Comparison of ENCODE assay signal across 22 cellular contexts in genomic region chr2:214781226-214781625, GRCh38. TPM values are rescaled to one million over a fixed set of nuclear protein-coding genes. Genes with fewer than 3 reads are reported as not detected.
DNase-seq lines count a peak whose midpoint lies in the region; ATAC-seq, FAIRE-seq and TF ChIP-seq lines count a peak whose summit lies in the region.
"Had no signal": no experiment of that assay in that cellular context is flagged by ENCODE, and none has a peak within 500 bp of the region (broad histone marks: within the 10 kb centered on the region; RNA-seq: fewer than 3 reads in every experiment).

No MANE protein-coding gene starts in this region.

- TF ChIP-seq EP300 in HepG2 (IDR thresholded peaks at IDR 0.05; ENCODE audit: low read depth in 2 of 2, low read length in 2 of 2) = no peak
- TF ChIP-seq EP300 in HepG2 (CRISPR knock-in tag; IDR thresholded peaks at IDR 0.05; ENCODE audit: borderline replicate concordance) = no peak

- no peak overlapping the region for H3K27ac Mint-ChIP-seq in stimulated activated naive CD8-positive, alpha-beta T cell treated with anti-CD3 and anti-CD28 coated beads, Interleukin-15, amount 100 ng/mL, for 72 hours
- H3K27ac Mint-ChIP-seq: CD4-positive, alpha-beta memory T cell had no signal

- peaks cover 10 to 37% of the 10 kb centered on the region in 2 experiments for H3K36me3 ChIP-seq in HepG2 (replicated peaks in 1 of 2; ENCODE audit: control insufficient read depth in 1 of 2, insufficient read depth in 2 of 2, low read length in 2 of 2)
- H3K36me3 ChIP-seq in right lobe of liver = no peaks in the 10 kb centered on the region
- H3K36me3 ChIP-seq in upper lobe of right lung = peaks cover 18% of the 10 kb centered on the region

- TF ChIP-seq POLR2A in HepG2 (IDR thresholded peaks at IDR 0.05; ENCODE audit: insufficient read depth in 1 of 2, low read depth in 2 of 2, low read length in 2 of 2) = no peak
- TF ChIP-seq POLR2A in right lobe of liver (IDR thresholded peaks at IDR 0.05) = no peak

- no peaks in the 10 kb centered on the region for H3K4me1 Mint-ChIP-seq in stimulated activated naive CD8-positive, alpha-beta T cell treated with anti-CD3 and anti-CD28 coated beads, Interleukin-15, amount 100 ng/mL, for 72 hours

- no peaks in the 10 kb centered on the region for H3K4me1 ChIP-seq in HepG2 (ENCODE audit: insufficient read depth, low read length)
- H3K4me1 ChIP-seq in right lobe of liver = no peaks in the 10 kb centered on the region
- no peaks in the 10 kb centered on the region for H3K4me1 ChIP-seq in upper lobe of right lung
- H3K4me1 ChIP-seq: BE2C, HAP-1 had no signal

- no peak overlapping the region for H3K27ac ChIP-seq in HepG2 (ENCODE audit: extremely low read length, insufficient read depth, low read length)
- H3K27ac ChIP-seq in right lobe of liver = no peak overlapping the region
- H3K27ac ChIP-seq in upper lobe of right lung = no peak overlapping the region
- H3K27ac ChIP-seq: 22Rv1 had no signal

- TF ChIP-seq RAD21 in HepG2 (CRISPR knock-in tag; IDR thresholded peaks at IDR 0.05) = no peak

- ATAC-seq in HepG2 (no peak), right lobe of liver (no peak), upper lobe of right lung (no peak)
- ATAC-seq in stimulated activated naive CD8-positive, alpha-beta T cell treated with anti-CD3 and anti-CD28 coated beads, Interleukin-15, amount 100 ng/mL, for 72 hours = no peak

- H2AFZ ChIP-seq in HepG2 (ENCODE audit: low read length) = no peak overlapping the region

- FAIRE-seq in HepG2 (lab: Jason Lieb, UNC) (peak; percentile 21), endometrium (lab: Jason Lieb, UNC) (peak; percentile 64)
- FAIRE-seq: A204.1, GM18507, H54 had no signal

- no peak for TF ChIP-seq CTCF in HepG2 (CRISPR knock-in tag; IDR thresholded peaks at IDR 0.05)
- TF ChIP-seq CTCF in right lobe of liver (IDR thresholded peaks at IDR 0.05) = no peak
- no peak for TF ChIP-seq CTCF in upper lobe of right lung (IDR thresholded peaks at IDR 0.05)

- H3K9me3 Mint-ChIP-seq in stimulated activated naive CD8-positive, alpha-beta T cell treated with anti-CD3 and anti-CD28 coated beads, Interleukin-15, amount 100 ng/mL, for 72 hours = peaks cover 4 to 7% of the 10 kb centered on the region in 2 donors

- DNase-seq in HepG2 (ENCODE audit: low spot score) (no peak), right lobe of liver (no peak), GM04504 (ENCODE audit: low read depth) (peak; percentile 25), HT-29 (ENCODE audit: low spot score) (no peak), upper lobe of right lung (no peak)
- no peak for DNase-seq in stimulated activated naive CD8-positive, alpha-beta T cell treated with anti-CD3 and anti-CD28 coated beads, Interleukin-15, amount 100 ng/mL, for 72 hours
- DNase-seq: AML-193; BE2C; C1 segment of cervical spinal cord; CD4-positive, alpha-beta memory T cell; COR-L47; DMS153; DND-41; EL; GDM1; GOT3 had no signal

- 94% methylated on average over 2 of the region's 2 CpGs for WGBS in HepG2 (ENCODE audit: low lambda C conversion rate)
- 88% methylated on average over 2 of the region's 2 CpGs for WGBS in right lobe of liver (ENCODE audit: insufficient coverage, low coverage, low lambda C conversion rate, missing lambda C conversion rate)

- in situ Hi-C loops in HepG2 (cut with HindIII; ENCODE audit: extremely low pct_ligation_motif_present, low pct_unique_long_range_greater_than_20kb) = no loop called here

- POLR2A ChIA-PET in HepG2 (lab: Yijun Ruan, JAX) = no interaction called here

- H3K4me3 ChIP-seq in HepG2 (replicated peaks in 1 of 3; ENCODE audit: insufficient read depth in 1 of 3, low read depth in 2 of 3, low read length in 3 of 3) = no peak overlapping the region
- H3K4me3 ChIP-seq in right lobe of liver = no peak overlapping the region
- no peak overlapping the region for H3K4me3 ChIP-seq in upper lobe of right lung
- H3K4me3 ChIP-seq: HAP-1 had no signal

- H3K79me2 ChIP-seq in HepG2 (ENCODE audit: insufficient read depth, low read length) = no peaks in the 10 kb centered on the region

- no peaks in the 10 kb centered on the region for H4K20me1 ChIP-seq in HepG2 (ENCODE audit: insufficient read depth, low read length)

- H3K4me2 ChIP-seq in HepG2 (ENCODE audit: low read depth, low read length) = no peak overlapping the region

- H3K4me3 Mint-ChIP-seq in stimulated activated naive CD8-positive, alpha-beta T cell treated with anti-CD3 and anti-CD28 coated beads, Interleukin-15, amount 100 ng/mL, for 72 hours = no peak overlapping the region
- H3K4me3 Mint-ChIP-seq: CD4-positive, alpha-beta memory T cell had no signal

- H3K27me3 Mint-ChIP-seq in stimulated activated naive CD8-positive, alpha-beta T cell treated with anti-CD3 and anti-CD28 coated beads, Interleukin-15, amount 100 ng/mL, for 72 hours = no peaks in the 10 kb centered on the region
- H3K27me3 Mint-ChIP-seq: CD4-positive, alpha-beta memory T cell had no signal

- BruUV-seq in HepG2 (replicated peaks; lab: Mats Ljungman, UMichigan) = no TSS peak

- H3K9me3 ChIP-seq in HepG2 (ENCODE audit: low read length) (no peaks in the 10 kb centered on the region), right lobe of liver (no peaks in the 10 kb centered on the region), upper lobe of right lung (no peaks in the 10 kb centered on the region)
- H3K9me3 ChIP-seq: HAP-1 had no signal

- no peaks in the 10 kb centered on the region for H3K27me3 ChIP-seq in HepG2 (ENCODE audit: control insufficient read depth in 1 of 2, insufficient read depth in 2 of 2, low read length in 2 of 2)
- H3K27me3 ChIP-seq in right lobe of liver = no peaks in the 10 kb centered on the region
- no peaks in the 10 kb centered on the region for H3K27me3 ChIP-seq in upper lobe of right lung
- H3K27me3 ChIP-seq: BE2C had no signal

- intact Hi-C loops in HepG2 (cut with micrococcal nuclease; ENCODE audit: unreplicated experiment) (no loop called here), right lobe of liver (cut with DNase I) (no loop called here), upper lobe of right lung (cut with DNase I) (no loop called here)

- no peak overlapping the region for H3K9ac ChIP-seq in HepG2 (ENCODE audit: insufficient read depth, low read depth, low read length)

- CTCF ChIA-PET in HepG2 (lab: Yijun Ruan, JAX; ENCODE audit: low intra/inter-chr PET ratio, low total read pairs) = no interaction called here

TF ChIP-seq in HepG2, 621 proteins besides CTCF, POLR2A, EP300 and RAD21:
- TF ChIP-seq XRCC5 (optimal IDR thresholded peaks at IDR 0.05; ENCODE audit: low read length) = no peak
- no peak for TF ChIP-seq ARID4A (CRISPR knock-in tag; IDR thresholded peaks at IDR 0.05; ENCODE audit: borderline replicate concordance)

RNA-seq across cellular contexts. Expression of gene BARD1, which starts 28.3 kb away (rescaled TPM):
- total RNA-seq in HepG2 (2016; rRNA removed; fragmentation: Illumina TruSeq; extraction: Trizol) (30.4 TPM in 2 replicates), right lobe of liver (1 to 10 TPM; 1.8 to 6.1 (median 2.2) TPM), upper lobe of right lung (11.3 TPM)
- total RNA-seq in HepG2 (2016; cell fraction: cytosol; rRNA removed; fragmentation: Illumina TruSeq; extraction: Trizol; ENCODE audit: low read depth) = 92.7 and 105 TPM in 2 replicates
- total RNA-seq in HepG2 (2016; cell fraction: insoluble cytoplasmic fraction; rRNA removed; fragmentation: Illumina TruSeq; extraction: Trizol) = 26.5 and 31.9 TPM in 2 replicates
- 62.7 and 75.1 TPM in 2 replicates for total RNA-seq in HepG2 (2016; cell fraction: membrane; rRNA removed; fragmentation: Illumina TruSeq; extraction: Trizol)
- total RNA-seq in HepG2 (2016; cell fraction: nucleus; rRNA removed; fragmentation: Illumina TruSeq; extraction: Trizol) = 33.2 and 33.6 TPM in 2 replicates
- polyA plus RNA-seq in HepG2 (2011; rRNA removed) = 4.5 and 5.3 TPM in 2 replicates
- 2.3 and 3.0 TPM in 2 replicates for polyA plus RNA-seq in HepG2 (2011; cell fraction: cytosol; rRNA removed)
- polyA plus RNA-seq in HepG2 (2011; cell fraction: nucleus; rRNA removed) = 5.4 and 9.1 TPM in 2 replicates
- 2.4 and 4.6 TPM in 2 replicates for polyA plus RNA-seq in HepG2 (2012)
- polyA plus RNA-seq in HepG2 (2016; cell fraction: cytosol; fragmentation: Illumina TruSeq; extraction: Trizol; ENCODE audit: low read depth) = 0.34 and 0.37 TPM in 2 replicates
- 8.0 and 11.2 TPM in 2 replicates for polyA plus RNA-seq in HepG2 (2016; cell fraction: insoluble cytoplasmic fraction; fragmentation: Illumina TruSeq; extraction: Trizol; ENCODE audit: low read depth)
- polyA plus RNA-seq in HepG2 (2016; cell fraction: membrane; fragmentation: Illumina TruSeq; extraction: Trizol; ENCODE audit: low read depth) = 1.1 and 1.4 TPM in 2 replicates
- polyA plus RNA-seq in HepG2 (2016; cell fraction: nucleus; fragmentation: Illumina TruSeq; extraction: Trizol; ENCODE audit: insufficient read depth, low read depth) = 14.8 and 27.4 TPM in 2 replicates
- 20.0 and 42.3 TPM in 2 replicates for polyA minus RNA-seq in HepG2 (2011; rRNA and poly(A)+ RNA removed; ENCODE audit: low replicate concordance)
- 16.1 TPM in 2 replicates for polyA minus RNA-seq in HepG2 (2011; cell fraction: cytosol; rRNA and poly(A)+ RNA removed)
- polyA minus RNA-seq in HepG2 (2011; cell fraction: nucleus; rRNA and poly(A)+ RNA removed) = 40.0 and 45.3 TPM in 2 replicates
- total RNA-seq in HT-29 (2014; rRNA removed; shearing (Covaris generic)) = 16.3 and 17.9 TPM in 2 replicates
